ENCODE assay signal across 8 cellular contexts in genomic region chr6:33213166-33213988, GRCh38. TPM values are rescaled to one million over a fixed set of nuclear protein-coding genes. Genes with fewer than 3 reads are reported as not detected.
DNase-seq lines count a peak whose midpoint lies in the region; ATAC-seq and TF ChIP-seq lines count a peak whose summit lies in the region.

No MANE protein-coding gene starts in this region.

- POLR2A ChIA-PET in RWPE1 (lab: Yijun Ruan, JAX; ENCODE audit: low non-redundant PET) = interaction anchor here (0.7 kb wide), 1 partner anchor 9 kb away, joined by 6 read pairs; the partner anchor contains the start of gene HSD17B8

- peak overlapping the region; percentile 6 to 65 (median 41) for H3K4me3 ChIP-seq in esophagus squamous epithelium

- H3K27me3 Mint-ChIP-seq in natural killer cell treated with Interleukin-12 subunit alpha and Interleukin-12 subunit beta and Interleukin-15 and Interleukin-18, amount 100 ng/mL, for 72 hours = peaks cover 26 to 31% of the 10 kb centered on the region in 2 donors

- CTCF ChIA-PET in RWPE1 (lab: Yijun Ruan, JAX) = interaction anchor here (0.6 kb wide), 1 partner anchor 22 kb away, joined by 4 read pairs; no protein-coding TSS in a partner anchor

- no peak for TF ChIP-seq POLR2A in esophagus squamous epithelium (IDR thresholded peaks at IDR 0.05)

- TF ChIP-seq CTCF in RWPE1 (conservative IDR thresholded peaks at IDR 0.05; ENCODE audit: low read depth) (no peak), esophagus squamous epithelium (IDR thresholded peaks at IDR 0.05) (no peak)

- peak overlapping the region; percentile 39 for H3K27ac ChIP-seq in RWPE1
- H3K27ac ChIP-seq in esophagus squamous epithelium = peak overlapping the region in 3 of 4 donors; percentile 15 to 50 (median 39)

- peak overlapping the region in 1 of 2 donors; percentile 31 for H3K27ac Mint-ChIP-seq in natural killer cell treated with Interleukin-12 subunit alpha and Interleukin-12 subunit beta and Interleukin-15 and Interleukin-18, amount 100 ng/mL, for 72 hours

- H3K27me3 ChIP-seq in esophagus squamous epithelium = peaks cover 0 to 14% (median 0%) of the 10 kb centered on the region in 4 donors

- peaks cover 0 to 31% (median 4%) of the 10 kb centered on the region in 3 donors for H3K36me3 ChIP-seq in esophagus squamous epithelium

- no peaks in the 10 kb centered on the region for H3K9me3 ChIP-seq in esophagus squamous epithelium

- H3K9me3 Mint-ChIP-seq in natural killer cell treated with Interleukin-12 subunit alpha and Interleukin-12 subunit beta and Interleukin-15 and Interleukin-18, amount 100 ng/mL, for 72 hours = no peaks in the 10 kb centered on the region

- intact Hi-C loops in esophagus squamous epithelium (cut with DNase I) = no loop called here

- DNase-seq in NCI-H748 (lab: John Stamatoyannopoulos, UW; ENCODE audit: unreplicated experiment) (peak; percentile 37), NCI-H748 treated with DMSO at 0.1 percent for 48 hours (lab: John Stamatoyannopoulos, UW) (no peak), RWPE1 (ENCODE audit: low spot score) (no peak), esophagus squamous epithelium (lab: John Stamatoyannopoulos, UW) (no peak), SW480 (ENCODE audit: low spot score) (no peak), LoVo (ENCODE audit: low spot score) (no peak), NCI-H2196 treated with DMSO at 0.1 percent for 48 hours (lab: John Stamatoyannopoulos, UW; ENCODE audit: unreplicated experiment) (no peak)
- no peak for DNase-seq in natural killer cell treated with Interleukin-12 subunit alpha and Interleukin-12 subunit beta and Interleukin-15 and Interleukin-18, amount 100 ng/mL, for 72 hours (ENCODE audit: low spot score)

- H3K36me3 Mint-ChIP-seq in natural killer cell treated with Interleukin-12 subunit alpha and Interleukin-12 subunit beta and Interleukin-15 and Interleukin-18, amount 100 ng/mL, for 72 hours = peaks cover 10% of the 10 kb centered on the region

- peaks cover 14 to 39% (median 22%) of the 10 kb centered on the region in 3 donors for H3K4me1 ChIP-seq in esophagus squamous epithelium

- H3K4me3 Mint-ChIP-seq in natural killer cell treated with Interleukin-12 subunit alpha and Interleukin-12 subunit beta and Interleukin-15 and Interleukin-18, amount 100 ng/mL, for 72 hours = peak overlapping the region; percentile 39

- WGBS in esophagus squamous epithelium, 2 donors = 2 to 3% methylated on average over 20 to 33 of the region's 43 CpGs

- H3K4me1 Mint-ChIP-seq in natural killer cell treated with Interleukin-12 subunit alpha and Interleukin-12 subunit beta and Interleukin-15 and Interleukin-18, amount 100 ng/mL, for 72 hours (ENCODE audit: low read depth in 2 of 2) = peaks cover 33% of the 10 kb centered on the region in 2 donors

- ATAC-seq in natural killer cell treated with Interleukin-12 subunit alpha and Interleukin-12 subunit beta and Interleukin-15 and Interleukin-18, amount 100 ng/mL, for 72 hours = no peak

RNA-seq across cellular contexts. Expression of gene RING1, which starts 5.1 kb away (rescaled TPM):
- total RNA-seq in esophagus squamous epithelium = 10 to 100 TPM; 10.9 to 20.6 (median 13.9) TPM
- 10 to 100 TPM; 31.1 to 35.5 TPM for total RNA-seq in natural killer cell treated with Interleukin-12 subunit alpha and Interleukin-12 subunit beta and Interleukin-15 and Interleukin-18, amount 100 ng/mL, for 72 hours

RNA-seq across cellular contexts. Expression of gene HSD17B8, which starts 8.9 kb away (rescaled TPM):
- 10 to 100 TPM; 15.1 to 42.5 (median 26.3) TPM for total RNA-seq in esophagus squamous epithelium
- 1 to 10 TPM; 3.3 to 6.2 TPM for total RNA-seq in natural killer cell treated with Interleukin-12 subunit alpha and Interleukin-12 subunit beta and Interleukin-15 and Interleukin-18, amount 100 ng/mL, for 72 hours

RNA-seq across cellular contexts. Expression of gene SLC39A7, which starts 12.7 kb away (rescaled TPM):
- total RNA-seq in esophagus squamous epithelium = 10 to 100 TPM; 43.1 to 72.4 (median 62.4) TPM
- total RNA-seq in natural killer cell treated with Interleukin-12 subunit alpha and Interleukin-12 subunit beta and Interleukin-15 and Interleukin-18, amount 100 ng/mL, for 72 hours = 100 to 1,000 TPM in 1 of 2 donors, 10 to 100 TPM in 1; 91.5 to 102 TPM

RNA-seq across cellular contexts. Expression of gene RXRB, which starts 12.9 kb away (rescaled TPM):
- 10 to 100 TPM; 13.9 to 26.7 (median 16.7) TPM for total RNA-seq in esophagus squamous epithelium
- 10 to 100 TPM; 43.9 to 50.4 TPM for total RNA-seq in natural killer cell treated with Interleukin-12 subunit alpha and Interleukin-12 subunit beta and Interleukin-15 and Interleukin-18, amount 100 ng/mL, for 72 hours

RNA-seq across cellular contexts. Expression of gene COL11A2, which starts 21.1 kb away (rescaled TPM):
- under 1 TPM; 0.23 to 0.61 (median 0.41) TPM for total RNA-seq in esophagus squamous epithelium
- total RNA-seq in natural killer cell treated with Interleukin-12 subunit alpha and Interleukin-12 subunit beta and Interleukin-15 and Interleukin-18, amount 100 ng/mL, for 72 hours = 1 to 10 TPM; 1.1 to 1.3 TPM
